ENCODE assay signal across 19 cellular contexts in genomic region chr12:72684491-72684890, GRCh38.
"Had no signal": no experiment of that assay in that cellular context is flagged by ENCODE, and none has a peak within 500 bp of the region (broad histone marks: within the 10 kb centered on the region; RNA-seq: fewer than 3 reads in every experiment).

No MANE protein-coding gene starts in this region.

- DNase-seq: colonic mucosa; cortex of kidney; dermis blood vessel endothelial cell; dorsolateral prefrontal cortex; effector CD4-positive, alpha-beta T cell; effector CD8-positive, alpha-beta T cell; effector memory CD4-positive, alpha-beta T cell; effector memory CD8-positive, alpha-beta T cell; endodermal cell; erythroblast; esophagus squamous epithelium; foreskin fibroblast; foreskin keratinocyte; foreskin melanocyte; gastrocnemius medialis; glutamatergic neuron; head of caudate nucleus; heart left ventricle; heart right ventricle had no signal
